Comparison of ENCODE assay signal across 8 cellular contexts in the genomic region with DNA sequence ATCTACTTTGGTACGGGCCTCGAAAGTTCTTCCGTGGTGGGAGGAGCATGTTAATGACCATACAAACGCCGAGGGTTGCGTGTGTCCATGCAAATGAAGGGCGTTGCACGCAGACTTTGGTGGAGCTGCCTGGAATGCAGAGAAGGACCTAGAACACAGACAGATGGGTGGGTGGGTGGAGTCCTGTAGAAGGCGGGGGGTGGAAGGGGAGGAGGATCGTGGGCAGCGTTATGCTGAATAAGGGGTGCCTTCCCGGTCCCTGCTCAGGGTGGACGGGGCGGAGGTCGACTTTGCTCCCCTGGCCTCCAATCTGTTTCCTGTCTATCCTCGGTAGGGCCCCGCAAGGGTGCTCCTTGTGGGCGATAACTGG.
DNase-seq lines count a peak whose midpoint lies in the region; ATAC-seq and TF ChIP-seq lines count a peak whose summit lies in the region.

No MANE protein-coding gene starts in this region.

- TF ChIP-seq POLR2A in GM19099 (IDR thresholded peaks at IDR 0.05; ENCODE audit: extremely low read depth, insufficient read length, low read depth), result peak; percentile 39

- ATAC-seq in HG03571 (IDR thresholded peaks at IDR 0.05; ENCODE audit: unreplicated experiment) (no peak), HG02798 (IDR thresholded peaks at IDR 0.05; ENCODE audit: poor library complexity, unreplicated experiment) (no peak)

- H3K27ac ChIP-seq in effector memory CD4-positive, alpha-beta T cell (ENCODE audit: insufficient read depth, low read length, poor library complexity, severe bottlenecking), result no peak overlapping the region

- H3K4me1 ChIP-seq in effector memory CD4-positive, alpha-beta T cell (ENCODE audit: control insufficient read depth, insufficient read depth, low read length, poor library complexity, severe bottlenecking), result peaks cover 54% of the 10 kb centered on the region

- DNase-seq in NCI-H82 (lab: John Stamatoyannopoulos, UW) (peak; percentile 82), skeletal muscle cell (ENCODE audit: low read depth) (no peak), SKM-1 (lab: John Stamatoyannopoulos, UW; ENCODE audit: unreplicated experiment) (no peak), C1 segment of cervical spinal cord (lab: John Stamatoyannopoulos, UW) (no peak)
- no peak for DNase-seq in effector memory CD4-positive, alpha-beta T cell

- H3K4me3 ChIP-seq in effector memory CD4-positive, alpha-beta T cell (ENCODE audit: insufficient read depth, low read depth, low read length, poor library complexity, severe bottlenecking), result peak overlapping the region; percentile 54
- peak overlapping the region; percentile 67 for H3K4me3 ChIP-seq in skeletal muscle cell (ENCODE audit: low read depth, low read length)

- H3K9me3 ChIP-seq in effector memory CD4-positive, alpha-beta T cell (ENCODE audit: control insufficient read depth, low read length), result no peaks in the 10 kb centered on the region

- peaks cover 53% of the 10 kb centered on the region for H3K27me3 ChIP-seq in effector memory CD4-positive, alpha-beta T cell (replicated peaks; ENCODE audit: control insufficient read depth, insufficient read depth, low read length, poor library complexity, severe bottlenecking)

- H3K36me3 ChIP-seq in effector memory CD4-positive, alpha-beta T cell (ENCODE audit: control insufficient read depth, insufficient read depth, low read length), result no peaks in the 10 kb centered on the region
